In genomic region chr19:50705422-50706019, GRCh38 we compare ENCODE assay signal across 8 cellular contexts. TPM values are rescaled to one million over a fixed set of nuclear protein-coding genes. Genes with fewer than 3 reads are reported as not detected.
DNase-seq lines count a peak whose midpoint lies in the region; FAIRE-seq and TF ChIP-seq lines count a peak whose summit lies in the region.

No MANE protein-coding gene starts in this region.

- no peaks in the 10 kb centered on the region for H3K27me3 ChIP-seq in BLaER1
- peaks cover 0 to 32% of the 10 kb centered on the region in 2 donors for H3K27me3 ChIP-seq in tibial nerve
- peaks cover 0 to 43% of the 10 kb centered on the region in 2 donors for H3K27me3 ChIP-seq in tibial artery

- FAIRE-seq in GM12892 (lab: Jason Lieb, UNC): peak; percentile 33

- H3K4me3 Mint-ChIP-seq in activated naive CD4-positive, alpha-beta T cell treated with anti-CD3 and anti-CD28 coated beads, Interleukin-2, amount 10 ng/mL, durations not matched to agents 7 days and 5 days: no peak overlapping the region

- TF ChIP-seq POLR2A in GM12892 (IDR thresholded peaks at IDR 0.05; ENCODE audit: low read depth, low read length) (no peak), tibial nerve (IDR thresholded peaks at IDR 0.05) (no peak)

- H3K27me3 Mint-ChIP-seq in activated naive CD4-positive, alpha-beta T cell treated with anti-CD3 and anti-CD28 coated beads, Interleukin-2, amount 10 ng/mL, durations not matched to agents 7 days and 5 days: peaks cover 37% of the 10 kb centered on the region

- intact Hi-C loops in tibial artery (cut with DNase I; ENCODE audit: low total_unique reads): no loop called here

- no peak for TF ChIP-seq EP300 in tibial nerve (IDR thresholded peaks at IDR 0.05)

- no peak for DNase-seq in GM12892 (ENCODE audit: insufficient read length)
- peak; percentile 16 for DNase-seq in NCI-H526 treated with DMSO at 0.1 percent for 48 hours (lab: John Stamatoyannopoulos, UW)
- peak; percentile 48 for DNase-seq in activated naive CD4-positive, alpha-beta T cell treated with anti-CD3 and anti-CD28 coated beads, Interleukin-2, amount 10 ng/mL, durations not matched to agents 7 days and 5 days
- DNase-seq in islet precursor cell: peak; percentile 82
- DNase-seq in tibial nerve (ENCODE audit: low spot score in 2 of 2): no peak
- DNase-seq in tibial artery: no peak
- no peak for DNase-seq in NCI-H146 treated with DMSO at 0.1 percent for 48 hours (lab: John Stamatoyannopoulos, UW; ENCODE audit: unreplicated experiment)

- H3K27ac ChIP-seq in BLaER1 (no peak overlapping the region), tibial nerve (no peak overlapping the region), tibial artery (no peak overlapping the region)

- TF ChIP-seq CTCF in tibial nerve (IDR thresholded peaks at IDR 0.05) (peak in 4 of 5 experiments; percentile 14 to 39 (median 23)), tibial artery (IDR thresholded peaks at IDR 0.05) (peak in 1 of 2 experiments; percentile 9)

- CTCF ChIA-PET in activated naive CD4-positive, alpha-beta T cell treated with anti-CD3 and anti-CD28 coated beads, Interleukin-2, amount 10 ng/mL, durations not matched to agents 7 days and 5 days (lab: Charles Lee): interaction anchor here (0.5 to 0.7 kb wide), 2 partner anchors 72 to 219 kb away, joined by 3 to 4 read pairs; no protein-coding TSS in a partner anchor

- H3K4me2 ChIP-seq in BLaER1: peak overlapping the region; percentile 92

- H3K4me1 Mint-ChIP-seq in activated naive CD4-positive, alpha-beta T cell treated with anti-CD3 and anti-CD28 coated beads, Interleukin-2, amount 10 ng/mL, durations not matched to agents 7 days and 5 days: no peaks in the 10 kb centered on the region

- H3K4me1 ChIP-seq in BLaER1 (peaks cover 56% of the 10 kb centered on the region), tibial nerve (no peaks in the 10 kb centered on the region), tibial artery (no peaks in the 10 kb centered on the region)

- H3K27ac Mint-ChIP-seq in activated naive CD4-positive, alpha-beta T cell treated with anti-CD3 and anti-CD28 coated beads, Interleukin-2, amount 10 ng/mL, durations not matched to agents 7 days and 5 days: no peak overlapping the region

- peaks cover 96% of the 10 kb centered on the region for H4K20me1 ChIP-seq in BLaER1

- WGBS in tibial nerve, 2 donors: 42 to 45% methylated on average over 9 of the region's 9 CpGs

- H3K4me3 ChIP-seq in BLaER1: no peak overlapping the region
- H3K4me3 ChIP-seq in tibial nerve: no peak overlapping the region
- H3K4me3 ChIP-seq in tibial artery: no peak overlapping the region

- peaks cover 49% of the 10 kb centered on the region for H3K36me3 ChIP-seq in BLaER1
- H3K36me3 ChIP-seq in tibial nerve: no peaks in the 10 kb centered on the region
- H3K36me3 ChIP-seq in tibial artery: no peaks in the 10 kb centered on the region

- H3K36me3 Mint-ChIP-seq in activated naive CD4-positive, alpha-beta T cell treated with anti-CD3 and anti-CD28 coated beads, Interleukin-2, amount 10 ng/mL, durations not matched to agents 7 days and 5 days: no peaks in the 10 kb centered on the region

- no peaks in the 10 kb centered on the region for H3K9me3 Mint-ChIP-seq in activated naive CD4-positive, alpha-beta T cell treated with anti-CD3 and anti-CD28 coated beads, Interleukin-2, amount 10 ng/mL, durations not matched to agents 7 days and 5 days

- no peaks in the 10 kb centered on the region for H3K9me3 ChIP-seq in BLaER1
- peaks cover 0 to 10% (median 0%) of the 10 kb centered on the region in 4 donors for H3K9me3 ChIP-seq in tibial nerve
- no peaks in the 10 kb centered on the region for H3K9me3 ChIP-seq in tibial artery

- no peak overlapping the region for H3K9ac ChIP-seq in BLaER1

RNA-seq across cellular contexts. Expression of gene SHANK1, which starts 14.1 kb away (rescaled TPM):
- not detected for polyA plus RNA-seq in GM12892 (2012; ENCODE audit: missing spikeins)
- total RNA-seq in tibial nerve: 1 to 10 TPM in 1 of 4 donors, under 1 TPM in 2, not detected in 1; 0.21 to 3.3 (median 0.30) TPM

RNA-seq across cellular contexts. Expression of gene CLEC11A, which starts 17.6 kb away (rescaled TPM):
- polyA plus RNA-seq in GM12892 (2012; ENCODE audit: missing spikeins): not detected
- 10 to 100 TPM; 13.3 to 53.1 (median 25.9) TPM for total RNA-seq in tibial nerve

RNA-seq across cellular contexts. Expression of gene C19orf81, which starts 56.3 kb away (rescaled TPM):
- polyA plus RNA-seq in GM12892 (2012; ENCODE audit: missing spikeins): not detected
- total RNA-seq in tibial nerve: not detected

Comparison
In these comparisons a context has a peak if more than half of its experiments do, and no peak if none do; other contexts are left out.
1. DNase-seq: peak in NCI-H526 treated with DMSO at 0.1 percent for 48 hours (single experiment), activated naive CD4-positive, alpha-beta T cell treated with anti-CD3 and anti-CD28 coated beads, Interleukin-2, amount 10 ng/mL, durations not matched to agents 7 days and 5 days (single experiment) and islet precursor cell (single experiment); none in GM12892 (single experiment), tibial nerve (0 of 2), tibial artery (0 of 2) and NCI-H146 treated with DMSO at 0.1 percent for 48 hours (single experiment).